22 cellular contexts compared by ENCODE assay signal in the genomic region with DNA sequence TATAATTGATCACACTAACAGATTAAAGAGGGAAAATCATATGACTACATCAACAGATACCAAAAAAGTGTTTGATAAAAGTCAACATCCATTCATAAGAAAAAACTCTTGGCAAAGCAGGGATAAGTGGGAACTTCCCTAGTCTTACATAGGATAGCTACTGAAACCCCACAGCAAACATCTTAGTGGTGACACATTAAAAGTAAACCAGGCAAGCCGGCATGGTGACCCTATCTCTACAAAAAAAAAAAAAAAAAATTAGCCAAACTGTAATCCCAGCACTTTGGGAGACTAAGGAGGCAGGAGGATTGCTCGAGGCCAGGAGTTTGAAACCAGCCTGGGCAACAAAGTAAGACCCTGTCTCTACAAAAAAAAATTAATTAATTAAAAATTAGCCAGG.
"Had no signal": no experiment of that assay in that cellular context is flagged by ENCODE, and none has a peak within 500 bp of the region (broad histone marks: within the 10 kb centered on the region; RNA-seq: fewer than 3 reads in every experiment).

No MANE protein-coding gene starts in this region.

- H3K9me3 Mint-ChIP-seq: central memory CD8-positive, alpha-beta T cell; dendritic cell treated with granulocyte-macrophage colony-stimulating factor and Interleukin-4, amounts not matched to agents 40 ng/mL and 50 ng/mL, for 4 days; endodermal cell had no signal

- ATAC-seq: activated CD4-positive, CD25-positive, alpha-beta regulatory T cell treated with anti-CD3 and anti-CD28 coated beads, Interleukin-2, amount 50 U/mL, for 24 hours; esophagus mucosa; left cardiac atrium; pancreas; sciatic nerve; upper lobe of right lung had no signal

- H3K27ac Mint-ChIP-seq: dendritic cell treated with granulocyte-macrophage colony-stimulating factor and Interleukin-4, amounts not matched to agents 40 ng/mL and 50 ng/mL, for 4 days; endodermal cell; T-helper 2 cell treated with Interferon-gamma antibody and Interleukin-4, amounts not matched to agents 5 μg/mL and 100 μg/mL, for 36 hours had no signal

- H3K27me3 Mint-ChIP-seq: central memory CD8-positive, alpha-beta T cell; dendritic cell treated with granulocyte-macrophage colony-stimulating factor and Interleukin-4, amounts not matched to agents 40 ng/mL and 50 ng/mL, for 4 days had no signal

- DNase-seq: activated CD4-positive, alpha-beta T cell treated with anti-CD3 and anti-CD28 coated beads, Interleukin-2, amount 50 U/mL, for 1 hour; activated CD8-positive, alpha-beta memory T cell treated with anti-CD3 and anti-CD28 coated beads, Interleukin-2, amount 50 U/mL, for 48 hours; activated effector memory CD4-positive, alpha-beta T cell treated with anti-CD3 and anti-CD28 coated beads, Interleukin-2, amount 50 U/mL, for 16 hours; endodermal cell; foreskin fibroblast; head of caudate nucleus; hippocampal formation; left cardiac atrium; mammary epithelial cell; retina; stimulated activated CD4-positive, alpha-beta T cell treated with anti-CD3 and anti-CD28 coated beads, Interleukin-12 subunit alpha, Interleukin-12 subunit beta, amount 100 ng/mL, for 4 hours; stimulated activated CD4-positive, alpha-beta T cell treated with anti-CD3 and anti-CD28 coated beads, Interleukin-4, amount 100 ng/mL, for 1 hour; T-helper 1 cell; tibial artery; upper lobe of right lung had no signal

- H3K4me3 Mint-ChIP-seq: central memory CD8-positive, alpha-beta T cell; dendritic cell treated with granulocyte-macrophage colony-stimulating factor and Interleukin-4, amounts not matched to agents 40 ng/mL and 50 ng/mL, for 4 days; endodermal cell; T-helper 2 cell treated with Interferon-gamma antibody and Interleukin-4, amounts not matched to agents 5 μg/mL and 100 μg/mL, for 36 hours had no signal
